ENCODE assay signal across 19 cellular contexts in the genomic region with DNA sequence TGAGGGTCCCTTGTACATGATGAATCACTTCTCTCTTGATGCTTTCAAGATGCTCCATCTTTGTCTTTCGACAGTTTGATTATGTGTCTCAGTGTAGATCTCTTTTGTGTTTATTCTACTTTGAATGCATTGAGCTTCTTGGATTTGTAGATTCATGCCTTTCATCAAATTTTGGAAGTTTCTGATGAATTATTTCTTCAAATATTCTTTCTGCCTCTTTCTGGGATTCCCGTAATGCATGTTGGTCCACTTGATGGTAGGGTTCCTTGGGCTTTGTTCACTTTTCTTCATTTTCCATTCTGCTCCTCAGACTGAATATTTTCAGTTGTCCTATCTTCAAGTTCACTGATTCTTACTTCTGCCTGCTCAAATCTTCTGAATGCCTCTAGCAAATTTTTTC. TPM values are rescaled to one million over a fixed set of nuclear protein-coding genes. Genes with fewer than 3 reads are reported as not detected.
DNase-seq lines count a peak whose midpoint lies in the region; ATAC-seq, FAIRE-seq and TF ChIP-seq lines count a peak whose summit lies in the region.
"Had no signal": no experiment of that assay in that cellular context is flagged by ENCODE, and none has a peak within 500 bp of the region (broad histone marks: within the 10 kb centered on the region; RNA-seq: fewer than 3 reads in every experiment).

No MANE protein-coding gene starts in this region.

- H3K79me2 ChIP-seq in HepG2 (ENCODE audit: insufficient read depth, low read length) (no peaks in the 10 kb centered on the region), K562 (ENCODE audit: control insufficient read depth, insufficient read depth, low read length) (no peaks in the 10 kb centered on the region)

- H3K4me3 ChIP-seq in HepG2 (replicated peaks in 1 of 3; ENCODE audit: insufficient read depth in 1 of 3, low read depth in 2 of 3, low read length in 3 of 3) (no peak overlapping the region), right lobe of liver (no peak overlapping the region), K562 (no peak overlapping the region)
- H3K4me3 ChIP-seq: BLaER1, GM23248, HAP-1 had no signal

- H3K36me3 ChIP-seq in HepG2 (replicated peaks in 1 of 2; ENCODE audit: control insufficient read depth in 1 of 2, insufficient read depth in 2 of 2, low read length in 2 of 2) = peaks cover 0 to 3% of the 10 kb centered on the region in 2 experiments; a peak in 1 of 5 replicates
- H3K36me3 ChIP-seq in right lobe of liver = peaks cover 0 to 4% (median 1%) of the 10 kb centered on the region in 4 donors
- H3K36me3 ChIP-seq in K562 (ENCODE audit: control insufficient read depth, insufficient read depth, low read length) = peaks cover 29% of the 10 kb centered on the region

- DNase-seq in HepG2 (ENCODE audit: low spot score) (no peak), right lobe of liver (no peak), WTC11 (ENCODE audit: low spot score) (no peak), K562 (ENCODE audit: extremely low read depth in 1 of 4, low spot score in 3 of 4) (no peak), GM03348 (ENCODE audit: low spot score) (no peak)
- DNase-seq in activated CD4-positive, alpha-beta T cell treated with anti-CD3 and anti-CD28 coated beads for 4 hours = no peak
- DNase-seq: 8988T; CD4-positive, alpha-beta memory T cell; DMS 273 treated with DMSO at 0.1 percent for 48 hours; DMS53; DND-41; EL; GM23248 had no signal

- H3K27ac ChIP-seq in HepG2 (ENCODE audit: extremely low read length, insufficient read depth, low read length) (no peak overlapping the region), right lobe of liver (no peak overlapping the region), K562 (ENCODE audit: extremely low read depth, low read depth, low read length) (no peak overlapping the region)
- H3K27ac ChIP-seq: BLaER1, GM23248 had no signal

- POLR2A ChIA-PET in HepG2 (lab: Yijun Ruan, JAX) = no interaction called here
- POLR2A ChIA-PET in WTC11 (lab: Charles Lee) = no interaction called here
- POLR2A ChIA-PET in K562 (lab: Yijun Ruan, JAX) = interaction anchor here (1.7 kb wide), 1 partner anchor 17 kb away, joined by 4 read pairs; no protein-coding TSS in a partner anchor

- no peak for ATAC-seq in HepG2
- no peak for ATAC-seq in right lobe of liver
- ATAC-seq in WTC11 = no peak
- no peak for ATAC-seq in K562
- ATAC-seq in HG03280 (IDR thresholded peaks at IDR 0.05; ENCODE audit: unreplicated experiment) = no peak

- CTCF ChIA-PET in HepG2 (lab: Yijun Ruan, JAX; ENCODE audit: low intra/inter-chr PET ratio, low total read pairs) = no interaction called here
- CTCF ChIA-PET in WTC11 (lab: Charles Lee) = no interaction called here
- CTCF ChIA-PET in K562 (lab: Yijun Ruan, JAX; ENCODE audit: low intra/inter-chr PET ratio) = no interaction called here

- H2AFZ ChIP-seq in HepG2 (ENCODE audit: low read length) (no peak overlapping the region), K562 (ENCODE audit: low read depth, low read length) (no peak overlapping the region)
- H2AFZ ChIP-seq: GM23248 had no signal

- WGBS in HepG2 (ENCODE audit: low lambda C conversion rate) = 98% methylated on average over 2 of the region's 2 CpGs
- 100% methylated on average over 2 of the region's 2 CpGs for WGBS in right lobe of liver (ENCODE audit: insufficient coverage, low coverage, low lambda C conversion rate, missing lambda C conversion rate)
- WGBS in K562 (ENCODE audit: insufficient coverage, low coverage, missing lambda C conversion rate) = 86% methylated on average over 2 of the region's 2 CpGs

- TF ChIP-seq CTCF in HepG2 (CRISPR knock-in tag; IDR thresholded peaks at IDR 0.05) (no peak), right lobe of liver (IDR thresholded peaks at IDR 0.05) (no peak), WTC11 (IDR thresholded peaks at IDR 0.05) (no peak), K562 (IDR thresholded peaks at IDR 0.05 in 2 of 3, conservative IDR thresholded peaks at IDR 0.05 in 1 of 3; ENCODE audit: insufficient read depth in 2 of 3, low read depth in 1 of 3, low read length in 3 of 3) (no peak)

- FAIRE-seq in HepG2 (lab: Jason Lieb, UNC) (no peak), K562 (lab: Jason Lieb, UNC) (no peak)
- FAIRE-seq: GM12892, GM18507 had no signal

- peaks cover 37% of the 10 kb centered on the region for H3K9me3 Mint-ChIP-seq in WTC11

- TF ChIP-seq POLR2A in HepG2 (IDR thresholded peaks at IDR 0.05; ENCODE audit: insufficient read depth in 1 of 2, low read depth in 2 of 2, low read length in 2 of 2) (no peak), right lobe of liver (IDR thresholded peaks at IDR 0.05) (no peak), K562 (conservative IDR thresholded peaks at IDR 0.05) (no peak)

- H3K4me2 ChIP-seq in HepG2 (ENCODE audit: low read depth, low read length) (no peak overlapping the region), K562 (ENCODE audit: insufficient read depth, low read length) (no peak overlapping the region)
- H3K4me2 ChIP-seq: BLaER1 had no signal

- TF ChIP-seq EP300 in HepG2 (IDR thresholded peaks at IDR 0.05; ENCODE audit: low read depth in 2 of 2, low read length in 2 of 2) = no peak
- TF ChIP-seq EP300 in HepG2 (CRISPR knock-in tag; IDR thresholded peaks at IDR 0.05; ENCODE audit: borderline replicate concordance) = no peak
- TF ChIP-seq EP300 in K562 (IDR thresholded peaks at IDR 0.05; ENCODE audit: low read length) = no peak

- H3K9ac ChIP-seq in HepG2 (ENCODE audit: insufficient read depth, low read depth, low read length) (no peak overlapping the region), K562 (ENCODE audit: insufficient read depth in 1 of 2, low read depth in 2 of 2, low read length in 2 of 2) (no peak overlapping the region)
- H3K9ac ChIP-seq: BLaER1, GM23248 had no signal

- H3K9me1 ChIP-seq in K562 (ENCODE audit: control insufficient read depth, insufficient read depth, low read length) = no peaks in the 10 kb centered on the region

- no peak overlapping the region for H3K4me3 Mint-ChIP-seq in WTC11
- H3K4me3 Mint-ChIP-seq: CD14-positive monocyte; CD4-positive, alpha-beta memory T cell had no signal

- no peaks in the 10 kb centered on the region for H4K20me1 ChIP-seq in HepG2 (ENCODE audit: insufficient read depth, low read length)
- no peaks in the 10 kb centered on the region for H4K20me1 ChIP-seq in K562 (replicated peaks; ENCODE audit: control insufficient read depth, insufficient read depth, low read length)
- H4K20me1 ChIP-seq: BLaER1 had no signal

- intact Hi-C loops in HepG2 (cut with micrococcal nuclease; ENCODE audit: unreplicated experiment) = no loop called here
- intact Hi-C loops in right lobe of liver (cut with DNase I) = no loop called here
- intact Hi-C loops in K562 (cut with micrococcal nuclease) = no loop called here

- H3K9me3 ChIP-seq in HepG2 (ENCODE audit: low read length) (peaks cover 9% of the 10 kb centered on the region; the same call in 1 of the 2 replicates), right lobe of liver (no peaks in the 10 kb centered on the region), K562 (replicated peaks; ENCODE audit: control insufficient read depth, insufficient read depth, low read depth, low read length) (peaks cover 15% of the 10 kb centered on the region)

- no peaks in the 10 kb centered on the region for H3K27me3 Mint-ChIP-seq in WTC11 (ENCODE audit: low read depth)
- H3K27me3 Mint-ChIP-seq: CD4-positive, alpha-beta memory T cell had no signal

- H3K4me1 ChIP-seq in HepG2 (ENCODE audit: insufficient read depth, low read length) (no peaks in the 10 kb centered on the region), right lobe of liver (no peaks in the 10 kb centered on the region), K562 (replicated peaks in 1 of 2; ENCODE audit: control insufficient read depth in 2 of 2, insufficient read depth in 2 of 2, low read length in 2 of 2) (no peaks in the 10 kb centered on the region)
- H3K4me1 ChIP-seq: BLaER1, HAP-1 had no signal

- BruUV-seq in HepG2 (replicated peaks; lab: Mats Ljungman, UMichigan) (no TSS peak), K562 (replicated peaks; lab: Mats Ljungman, UMichigan) (no TSS peak)

- in situ Hi-C loops in HepG2 (cut with HindIII; ENCODE audit: extremely low pct_ligation_motif_present, low pct_unique_long_range_greater_than_20kb) (no loop called here), K562 (cut with MboI) (no loop called here)

- TF ChIP-seq RAD21 in HepG2 (CRISPR knock-in tag; IDR thresholded peaks at IDR 0.05) = no peak
- TF ChIP-seq RAD21 in K562 (CRISPR knock-in tag; conservative IDR thresholded peaks at IDR 0.05 in 1 of 2, IDR thresholded peaks at IDR 0.05 in 1 of 2) = no peak

- 0 out of 2 replicates have a peak overlapping the region, but pooled peaks have one; percentile 68 for H3K27ac Mint-ChIP-seq in WTC11

- H3K4me1 Mint-ChIP-seq in WTC11 = peaks cover 13% of the 10 kb centered on the region

- peaks cover 52% of the 10 kb centered on the region for H3K36me3 Mint-ChIP-seq in WTC11

- H3K27me3 ChIP-seq in HepG2 (ENCODE audit: control insufficient read depth in 1 of 2, insufficient read depth in 2 of 2, low read length in 2 of 2) (no peaks in the 10 kb centered on the region), right lobe of liver (no peaks in the 10 kb centered on the region), K562 (ENCODE audit: control insufficient read depth in 2 of 2, insufficient read depth in 2 of 2, low read length in 2 of 2) (no peaks in the 10 kb centered on the region)
- H3K27me3 ChIP-seq: BLaER1 had no signal

RNA-seq across cellular contexts. Expression of gene ADSS2, which starts 50.7 kb away (rescaled TPM):
- total RNA-seq in HepG2 (2016; rRNA removed; fragmentation: Illumina TruSeq; extraction: Trizol) (43.4 and 63.3 TPM in 2 replicates), right lobe of liver (10 to 100 TPM in 5 of 6 experiments, 1 to 10 TPM in 1; 9.8 to 16.1 (median 14.5) TPM), WTC11 (2021) (72.4 to 82.8 TPM (median 73.4 TPM) in 3 replicates), K562 (2014; rRNA removed) (46.2 and 47.3 TPM in 2 replicates), K562 (2014; rRNA removed; fragmentation: Illumina TruSeq; extraction: Trizol) (63.8 and 67.1 TPM in 2 replicates), K562 (2015; rRNA removed; fragmentation: Illumina TruSeq; extraction: Trizol) (60.7 and 63.1 TPM in 2 replicates), K562 (2021) (50.1 and 52.0 TPM in 2 replicates)
- 11.6 and 14.5 TPM in 2 replicates for total RNA-seq in HepG2 (2016; cell fraction: cytosol; rRNA removed; fragmentation: Illumina TruSeq; extraction: Trizol; ENCODE audit: low read depth)
- 47.0 and 64.0 TPM in 2 replicates for total RNA-seq in HepG2 (2016; cell fraction: insoluble cytoplasmic fraction; rRNA removed; fragmentation: Illumina TruSeq; extraction: Trizol)
- 23.6 and 26.8 TPM in 2 replicates for total RNA-seq in HepG2 (2016; cell fraction: membrane; rRNA removed; fragmentation: Illumina TruSeq; extraction: Trizol)
- 27.5 and 30.7 TPM in 2 replicates for total RNA-seq in HepG2 (2016; cell fraction: nucleus; rRNA removed; fragmentation: Illumina TruSeq; extraction: Trizol)
- polyA plus RNA-seq in HepG2 (2011; rRNA removed) (11.7 and 15.1 TPM in 2 replicates), K562 (2011; rRNA removed) (51.3 and 62.9 TPM in 2 replicates), K562 (2014; fragmentation: Illumina TruSeq; extraction: Trizol) (50.1 and 59.4 TPM in 2 replicates), K562 (2014; fragmentation: Nextera tagmentation; extraction: Ambion mirVana) (10 to 100 TPM in 1 of 2 experiments, 1 to 10 TPM in 1; 8.8 to 13.7 TPM), K562 (2014; rRNA removed) (61.4 and 61.9 TPM in 2 replicates)
- 7.7 and 10.1 TPM in 2 replicates for polyA plus RNA-seq in HepG2 (2011; cell fraction: cytosol; rRNA removed)
- polyA plus RNA-seq in HepG2 (2011; cell fraction: nucleus; rRNA removed) = 5.4 and 8.1 TPM in 2 replicates
- polyA plus RNA-seq in HepG2 (2012) = 21.7 and 29.2 TPM in 2 replicates
- polyA plus RNA-seq in HepG2 (2016; cell fraction: cytosol; fragmentation: Illumina TruSeq; extraction: Trizol; ENCODE audit: low read depth) = 5.4 and 6.0 TPM in 2 replicates
- 54.5 and 59.4 TPM in 2 replicates for polyA plus RNA-seq in HepG2 (2016; cell fraction: insoluble cytoplasmic fraction; fragmentation: Illumina TruSeq; extraction: Trizol; ENCODE audit: low read depth)
- 12.4 and 14.9 TPM in 2 replicates for polyA plus RNA-seq in HepG2 (2016; cell fraction: membrane; fragmentation: Illumina TruSeq; extraction: Trizol; ENCODE audit: low read depth)
- 30.0 and 30.6 TPM in 2 replicates for polyA plus RNA-seq in HepG2 (2016; cell fraction: nucleus; fragmentation: Illumina TruSeq; extraction: Trizol; ENCODE audit: insufficient read depth, low read depth)
- polyA minus RNA-seq in HepG2 (2011; rRNA and poly(A)+ RNA removed; ENCODE audit: low replicate concordance) = 6.8 and 9.4 TPM in 2 replicates
- 14.9 and 15.1 TPM in 2 replicates for polyA minus RNA-seq in HepG2 (2011; cell fraction: cytosol; rRNA and poly(A)+ RNA removed)
- 27.2 and 30.6 TPM in 2 replicates for polyA minus RNA-seq in HepG2 (2011; cell fraction: nucleus; rRNA and poly(A)+ RNA removed)
- 34.0 and 121 TPM in 2 replicates for total RNA-seq in K562 (2011; cell fraction: chromatin; rRNA removed; ENCODE audit: low replicate concordance)
- 13.8 and 21.3 TPM in 2 replicates for total RNA-seq in K562 (2011; cell fraction: nucleolus; rRNA removed)
- 35.2 and 46.0 TPM in 2 replicates for total RNA-seq in K562 (2011; cell fraction: nucleoplasm; rRNA removed)
- 11.7 and 23.8 TPM in 2 replicates for polyA plus RNA-seq in K562 (2011; cell fraction: cytosol; rRNA removed)
- polyA plus RNA-seq in K562 (2011; cell fraction: nucleus; rRNA removed) = 22.8 and 41.5 TPM in 2 replicates
- 46.0 and 52.0 TPM in 2 replicates for polyA plus RNA-seq in K562 (2012)
- polyA minus RNA-seq in K562 (2011; rRNA and poly(A)+ RNA removed) = 65.9 and 81.4 TPM in 2 replicates
- 25.4 and 26.0 TPM in 2 replicates for polyA minus RNA-seq in K562 (2011; cell fraction: cytosol; rRNA and poly(A)+ RNA removed)
- polyA minus RNA-seq in K562 (2011; cell fraction: nucleus; rRNA and poly(A)+ RNA removed) = 40.8 and 69.0 TPM in 2 replicates

Comparison
In these comparisons a context has a peak if more than half of its experiments do, and no peak if none do; other contexts are left out.
1. Of the 241 proteins assayed by ChIP-seq in both HepG2 and K562: peak only in HepG2: none; only in K562: CHD2, ZNF512 and ZNF766; in both: none; in neither: 237; mixed calls (peak in some experiments, not most) for 1.